1 cellular context compared by ENCODE assay signal in genomic region chr3:154886437-154886836, GRCh38.
A peak's percentile ranks its signal among the peaks of the same experiment; 100 is the strongest.
TF ChIP-seq lines count a peak whose summit lies in the region.

No MANE protein-coding gene starts in this region.

TF ChIP-seq in SK-N-SH, 30 proteins besides CTCF, POLR2A, EP300 and RAD21 (continued from another document):
- TF ChIP-seq USF1 (IDR thresholded peaks at IDR 0.05; ENCODE audit: borderline replicate concordance, low read depth) (no peak), FOXM1 (IDR thresholded peaks at IDR 0.05; ENCODE audit: low read depth) (peak; percentile 95), POLR2AphosphoS5 (IDR thresholded peaks at IDR 0.05; ENCODE audit: low read depth, low read length) (peak; percentile 80; the same call in 1 of the 2 replicates), IRF3 (IDR thresholded peaks at IDR 0.05; ENCODE audit: low read depth, low read length) (no peak), REST (IDR thresholded peaks at IDR 0.05; ENCODE audit: low read depth, low read length) (peak; percentile 21; the same call in 1 of the 2 replicates), FOXJ3 (CRISPR knock-in tag; IDR thresholded peaks at IDR 0.05) (no peak), MAX (IDR thresholded peaks at IDR 0.05; ENCODE audit: low read depth) (peak; percentile 62), GATA2 (CRISPR knock-in tag; IDR thresholded peaks at IDR 0.05) (no peak), RFX5 (IDR thresholded peaks at IDR 0.05; ENCODE audit: low read length) (no peak), NFIC (IDR thresholded peaks at IDR 0.05; ENCODE audit: borderline replicate concordance) (peak; percentile 64), SIN3A (IDR thresholded peaks at IDR 0.05; ENCODE audit: borderline replicate concordance, low read depth, low read length) (0 out of 2 replicates have a peak, but pooled peaks have one; percentile 46), USF2 (IDR thresholded peaks at IDR 0.05; ENCODE audit: borderline replicate concordance, low read depth, low read length) (no peak)
TF ChIP-seq in SK-N-SH: peak in this region for 17.
